Comparison of ENCODE assay signal across 8 cellular contexts in the genomic region with DNA sequence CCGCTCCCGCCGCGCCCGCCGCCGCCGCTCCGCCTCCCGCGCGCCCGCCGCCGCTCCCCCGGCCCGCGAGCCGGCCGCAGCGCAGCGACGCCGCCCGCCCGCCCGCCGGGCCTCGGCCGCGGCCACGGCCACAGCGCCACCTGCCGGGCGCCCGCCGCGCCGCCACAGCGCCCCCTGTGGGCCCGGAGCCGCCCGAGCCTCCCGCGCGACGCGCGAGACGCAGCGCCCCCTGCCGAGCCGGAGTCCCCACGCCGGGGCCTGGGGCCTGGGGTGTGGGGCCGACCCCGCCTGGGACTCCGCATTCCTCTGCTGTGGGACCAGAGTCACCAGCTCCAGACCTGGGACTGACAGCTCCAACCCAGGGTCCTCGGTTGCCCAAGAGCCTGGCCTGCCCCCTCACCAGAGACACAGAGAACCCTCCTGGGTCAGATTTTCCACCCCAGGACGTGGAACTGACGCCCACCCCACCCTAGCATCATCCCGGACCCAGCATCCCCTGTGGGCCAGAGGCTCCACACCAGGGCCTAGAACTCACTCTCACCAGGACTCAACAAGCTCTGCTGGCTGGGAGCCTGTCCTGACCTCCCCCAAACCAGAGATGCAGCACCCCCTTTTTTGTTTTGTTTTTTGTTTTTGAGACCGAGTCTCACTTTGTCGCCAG. TPM values are rescaled to one million over a fixed set of nuclear protein-coding genes. Genes with fewer than 3 reads are reported as not detected.
A peak's percentile ranks its signal among the peaks of the same experiment; 100 is the strongest.
DNase-seq lines count a peak whose midpoint lies in the region; ATAC-seq and TF ChIP-seq lines count a peak whose summit lies in the region.

A gene with protein sequence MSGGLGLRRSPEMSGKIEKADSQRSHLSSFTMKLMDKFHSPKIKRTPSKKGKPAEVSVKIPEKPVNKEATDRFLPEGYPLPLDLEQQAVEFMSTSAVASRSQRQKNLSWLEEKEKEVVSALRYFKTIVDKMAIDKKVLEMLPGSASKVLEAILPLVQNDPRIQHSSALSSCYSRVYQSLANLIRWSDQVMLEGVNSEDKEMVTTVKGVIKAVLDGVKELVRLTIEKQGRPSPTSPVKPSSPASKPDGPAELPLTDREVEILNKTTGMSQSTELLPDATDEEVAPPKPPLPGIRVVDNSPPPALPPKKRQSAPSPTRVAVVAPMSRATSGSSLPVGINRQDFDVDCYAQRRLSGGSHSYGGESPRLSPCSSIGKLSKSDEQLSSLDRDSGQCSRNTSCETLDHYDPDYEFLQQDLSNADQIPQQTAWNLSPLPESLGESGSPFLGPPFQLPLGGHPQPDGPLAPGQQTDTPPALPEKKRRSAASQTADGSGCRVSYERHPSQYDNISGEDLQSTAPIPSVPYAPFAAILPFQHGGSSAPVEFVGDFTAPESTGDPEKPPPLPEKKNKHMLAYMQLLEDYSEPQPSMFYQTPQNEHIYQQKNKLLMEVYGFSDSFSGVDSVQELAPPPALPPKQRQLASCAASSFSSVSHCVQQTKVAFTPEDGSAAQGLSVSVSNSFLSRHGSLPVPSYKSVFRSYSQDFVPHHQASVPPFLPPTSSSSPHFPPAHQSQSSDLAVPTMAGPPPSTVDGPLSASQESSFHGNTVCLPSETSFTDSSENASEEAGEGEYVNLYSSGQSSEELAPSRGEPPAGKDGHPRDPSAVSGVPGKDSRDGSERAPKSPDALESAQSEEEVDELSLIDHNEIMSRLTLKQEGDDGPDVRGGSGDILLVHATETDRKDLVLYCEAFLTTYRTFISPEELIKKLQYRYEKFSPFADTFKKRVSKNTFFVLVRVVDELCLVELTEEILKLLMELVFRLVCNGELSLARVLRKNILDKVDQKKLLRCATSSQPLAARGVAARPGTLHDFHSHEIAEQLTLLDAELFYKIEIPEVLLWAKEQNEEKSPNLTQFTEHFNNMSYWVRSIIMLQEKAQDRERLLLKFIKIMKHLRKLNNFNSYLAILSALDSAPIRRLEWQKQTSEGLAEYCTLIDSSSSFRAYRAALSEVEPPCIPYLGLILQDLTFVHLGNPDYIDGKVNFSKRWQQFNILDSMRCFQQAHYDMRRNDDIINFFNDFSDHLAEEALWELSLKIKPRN (N-terminal part only) (minus strand): TSS at position 89 of the 661 bp plus-strand sequence. CDS start 246 bp downstream, outside the sequence.

- TF ChIP-seq POLR2A in Peyer's patch (IDR thresholded peaks at IDR 0.05) = no peak

- peak within 1 kb of the TSS; percentile 83 to 98 (median 88) for H3K27ac ChIP-seq in Peyer's patch
- H3K27ac ChIP-seq in thymus (ENCODE audit: low read depth) = peak within 1 kb of the TSS; percentile 89

- WGBS in thymus = 9% methylated on average over 59 of the region's 64 CpGs

- H3K36me3 ChIP-seq in Peyer's patch (no peaks in the 10 kb centered on the region), thymus (ENCODE audit: control insufficient read depth, insufficient read depth) (no peaks in the 10 kb centered on the region)

- H3K27me3 ChIP-seq in Peyer's patch = no peaks in the 10 kb centered on the region
- H3K27me3 ChIP-seq in thymus (ENCODE audit: control insufficient read depth, insufficient read depth) = no peaks in the 10 kb centered on the region

- peak; percentile 54 for ATAC-seq in HG03045 (IDR thresholded peaks at IDR 0.05; ENCODE audit: unreplicated experiment)

- H3K4me3 ChIP-seq in Peyer's patch (peak within 1 kb of the TSS; percentile 58 to 92 (median 76)), thymus (ENCODE audit: low read length) (peak within 1 kb of the TSS; percentile 88)

- peak; percentile 83 to 99 (median 98) for TF ChIP-seq CTCF in Peyer's patch (IDR thresholded peaks at IDR 0.05)

- peak; percentile 63 for DNase-seq in NCI-H82 (lab: John Stamatoyannopoulos, UW)
- no peak for DNase-seq in NCI-H82 treated with DMSO at 0.1 percent for 48 hours (lab: John Stamatoyannopoulos, UW; ENCODE audit: unreplicated experiment)
- DNase-seq in Peyer's patch = peak; percentile 61 to 87 (median 81)
- DNase-seq in activated gamma-delta T cell treated with Interleukin-2 at 50 U/mL for 16 hours = peak; percentile 82
- DNase-seq in germinal center (ENCODE audit: low spot score) = peak; percentile 83
- peak; percentile 42 for DNase-seq in occipital lobe (lab: John Stamatoyannopoulos, UW)

- no peaks in the 10 kb centered on the region for H3K9me3 ChIP-seq in Peyer's patch
- H3K9me3 ChIP-seq in thymus (ENCODE audit: control insufficient read depth) = no peaks in the 10 kb centered on the region

- H3K4me1 ChIP-seq in Peyer's patch (peaks cover 14 to 45% (median 32%) of the 10 kb centered on the region in 4 donors), thymus (ENCODE audit: control insufficient read depth, insufficient read depth, low read length) (peaks cover 24% of the 10 kb centered on the region)

RNA-seq across cellular contexts. Expression of the gene that starts here (rescaled TPM):
- 100 to 1,000 TPM in 1 of 4 donors, 10 to 100 TPM in 3; 51.7 to 182 (median 70.7) TPM for total RNA-seq in Peyer's patch
- 26.2 TPM for total RNA-seq in occipital lobe
- 25.9 TPM for polyA plus RNA-seq in thymus
